26 cellular contexts compared by ENCODE assay signal in the genomic region with DNA sequence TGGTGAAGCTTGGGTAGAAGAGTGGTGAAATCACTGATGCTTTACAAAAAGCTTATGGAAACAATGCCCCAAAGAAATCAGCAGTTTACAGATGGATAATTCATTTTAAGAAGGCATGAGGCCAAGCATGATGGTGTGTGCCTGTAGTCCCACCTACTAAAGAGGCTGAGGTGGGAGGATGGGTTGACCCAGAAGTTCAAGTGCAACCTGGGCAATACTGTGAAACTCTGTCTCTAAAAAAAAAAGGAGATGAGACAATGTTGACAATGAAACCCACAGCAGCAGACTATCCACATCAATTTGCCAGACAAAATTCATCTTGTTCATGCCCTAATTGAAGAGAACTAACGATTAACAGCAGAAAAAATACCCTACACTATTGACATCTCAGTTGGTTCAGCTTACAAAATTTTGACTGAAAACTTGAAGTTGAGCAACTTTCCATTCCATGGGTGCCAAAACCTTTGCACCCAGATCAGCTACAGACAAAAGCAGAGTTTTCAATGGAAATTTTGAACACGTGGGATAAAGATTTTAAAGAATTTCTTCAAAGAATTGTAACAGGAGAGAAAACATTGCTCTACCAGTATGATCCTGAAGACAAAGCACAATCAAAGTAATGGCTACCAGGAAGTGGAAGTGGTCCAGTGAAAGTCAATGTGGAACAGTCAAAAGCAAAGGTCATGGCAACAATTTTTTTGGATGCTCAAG. TPM values are rescaled to one million over a fixed set of nuclear protein-coding genes. Genes with fewer than 3 reads are reported as not detected.
DNase-seq lines count a peak whose midpoint lies in the region; ATAC-seq lines count a peak whose summit lies in the region.
"Had no signal": no experiment of that assay in that cellular context is flagged by ENCODE, and none has a peak within 500 bp of the region (broad histone marks: within the 10 kb centered on the region; RNA-seq: fewer than 3 reads in every experiment).

No MANE protein-coding gene starts in this region.

- peaks cover 14% of the 10 kb centered on the region for H3K9me3 Mint-ChIP-seq in activated naive CD4-positive, alpha-beta T cell treated with anti-CD3 and anti-CD28 coated beads, Interleukin-2, amount 50 U/mL, for 24 hours
- peaks cover 8% of the 10 kb centered on the region for H3K9me3 Mint-ChIP-seq in activated T-helper 17 cell treated with anti-CD3 and anti-CD28 coated beads, Interleukin-2, amount 50 U/mL, for 72 hours
- H3K9me3 Mint-ChIP-seq in stimulated activated naive CD8-positive, alpha-beta T cell treated with anti-CD3 and anti-CD28 coated beads, Interleukin-15, amount 100 ng/mL, for 72 hours = no peaks in the 10 kb centered on the region

- H3K4me1 Mint-ChIP-seq in activated naive CD4-positive, alpha-beta T cell treated with anti-CD3 and anti-CD28 coated beads, Interleukin-2, amount 50 U/mL, for 24 hours = peaks cover 72% of the 10 kb centered on the region
- H3K4me1 Mint-ChIP-seq in activated T-helper 17 cell treated with anti-CD3 and anti-CD28 coated beads, Interleukin-2, amount 50 U/mL, for 72 hours = peaks cover 14% of the 10 kb centered on the region
- H3K4me1 Mint-ChIP-seq in stimulated activated naive CD8-positive, alpha-beta T cell treated with anti-CD3 and anti-CD28 coated beads, Interleukin-15, amount 100 ng/mL, for 72 hours = peaks cover 59% of the 10 kb centered on the region

- no peak overlapping the region for H3K4me3 Mint-ChIP-seq in activated naive CD4-positive, alpha-beta T cell treated with anti-CD3 and anti-CD28 coated beads, Interleukin-2, amount 50 U/mL, for 24 hours
- peak overlapping the region; percentile 42 for H3K4me3 Mint-ChIP-seq in activated T-helper 17 cell treated with anti-CD3 and anti-CD28 coated beads, Interleukin-2, amount 50 U/mL, for 72 hours
- peak overlapping the region; percentile 19 to 36 for H3K4me3 Mint-ChIP-seq in stimulated activated naive CD8-positive, alpha-beta T cell treated with anti-CD3 and anti-CD28 coated beads, Interleukin-15, amount 100 ng/mL, for 72 hours
- H3K4me3 Mint-ChIP-seq: HFFc6; memory B cell; stimulated activated naive B cell treated with anti-CD40 and anti-IgM and Interleukin-4, amounts not matched to agents 10 μg/mL and 1 μg/mL and 100 μg/mL, for 72 hours had no signal

- ATAC-seq in activated T-helper 17 cell treated with anti-CD3 and anti-CD28 coated beads, Interleukin-2, amount 50 U/mL, for 72 hours (replicated peaks) = peak; percentile 28
- peak; percentile 74 for ATAC-seq in left lobe of liver
- ATAC-seq in stimulated activated naive CD8-positive, alpha-beta T cell treated with anti-CD3 and anti-CD28 coated beads, Interleukin-15, amount 100 ng/mL, for 72 hours = peak; percentile 72
- ATAC-seq in HG03571 (IDR thresholded peaks at IDR 0.05; ENCODE audit: unreplicated experiment) = no peak
- no peak for ATAC-seq in HG02642 (IDR thresholded peaks at IDR 0.05; ENCODE audit: poor library complexity, unreplicated experiment)
- ATAC-seq: left cardiac atrium; PC-3; psoas muscle; Right ventricle myocardium inferior; stimulated activated naive B cell treated with anti-CD40 and anti-IgM and Interleukin-4, amounts not matched to agents 10 μg/mL and 1 μg/mL and 100 μg/mL, for 72 hours had no signal

- no peak for DNase-seq in activated naive CD4-positive, alpha-beta T cell (lab: John Stamatoyannopoulos, UW)
- no peak for DNase-seq in left lobe of liver (ENCODE audit: low spot score)
- DNase-seq in stimulated activated naive CD8-positive, alpha-beta T cell treated with anti-CD3 and anti-CD28 coated beads, Interleukin-15, amount 100 ng/mL, for 72 hours = no peak
- DNase-seq: activated CD4-positive, alpha-beta T cell treated with anti-CD3 and anti-CD28 coated beads, Interleukin-2, amount 50 U/mL, for 48 hours; activated naive CD4-positive, alpha-beta T cell treated with Interleukin-2 at 50 U/mL for 16 hours; caudate nucleus; GM23248; HFFc6; Karpas-422; left cardiac atrium; NCI-H1694 treated with DMSO at 0.1 percent for 48 hours; NCI-H2171 treated with DMSO at 0.1 percent for 48 hours; NCI-H510A treated with DMSO at 0.1 percent for 48 hours; PC-3; psoas muscle; stimulated activated CD4-positive, alpha-beta T cell treated with anti-CD3 and anti-CD28 coated beads, Interleukin-15, amount 100 ng/mL, for 24 hours; stimulated activated naive B cell treated with anti-CD40 and anti-IgM and Interleukin-4, amounts not matched to agents 10 μg/mL and 1 μg/mL and 100 μg/mL, for 72 hours; T-helper 9 cell; testis; WERI-Rb-1 had no signal

- peak overlapping the region; percentile 47 for H3K27ac Mint-ChIP-seq in activated naive CD4-positive, alpha-beta T cell treated with anti-CD3 and anti-CD28 coated beads, Interleukin-2, amount 50 U/mL, for 24 hours
- H3K27ac Mint-ChIP-seq in activated T-helper 17 cell treated with anti-CD3 and anti-CD28 coated beads, Interleukin-2, amount 50 U/mL, for 72 hours = peak overlapping the region; percentile 29
- peak overlapping the region; percentile 77 to 91 for H3K27ac Mint-ChIP-seq in stimulated activated naive CD8-positive, alpha-beta T cell treated with anti-CD3 and anti-CD28 coated beads, Interleukin-15, amount 100 ng/mL, for 72 hours
- H3K27ac Mint-ChIP-seq: HFFc6; memory B cell; stimulated activated naive B cell treated with anti-CD40 and anti-IgM and Interleukin-4, amounts not matched to agents 10 μg/mL and 1 μg/mL and 100 μg/mL, for 72 hours had no signal

- peaks cover 53% of the 10 kb centered on the region for H3K36me3 Mint-ChIP-seq in activated naive CD4-positive, alpha-beta T cell treated with anti-CD3 and anti-CD28 coated beads, Interleukin-2, amount 50 U/mL, for 24 hours
- peaks cover 35% of the 10 kb centered on the region for H3K36me3 Mint-ChIP-seq in activated T-helper 17 cell treated with anti-CD3 and anti-CD28 coated beads, Interleukin-2, amount 50 U/mL, for 72 hours (ENCODE audit: low read depth)

- no peaks in the 10 kb centered on the region for H3K27me3 Mint-ChIP-seq in activated naive CD4-positive, alpha-beta T cell treated with anti-CD3 and anti-CD28 coated beads, Interleukin-2, amount 50 U/mL, for 24 hours
- no peaks in the 10 kb centered on the region for H3K27me3 Mint-ChIP-seq in activated T-helper 17 cell treated with anti-CD3 and anti-CD28 coated beads, Interleukin-2, amount 50 U/mL, for 72 hours
- H3K27me3 Mint-ChIP-seq in stimulated activated naive CD8-positive, alpha-beta T cell treated with anti-CD3 and anti-CD28 coated beads, Interleukin-15, amount 100 ng/mL, for 72 hours = no peaks in the 10 kb centered on the region
- H3K27me3 Mint-ChIP-seq: memory B cell; stimulated activated naive B cell treated with anti-CD40 and anti-IgM and Interleukin-4, amounts not matched to agents 10 μg/mL and 1 μg/mL and 100 μg/mL, for 72 hours had no signal

RNA-seq across cellular contexts. Expression of gene BTG1, which starts 26.7 kb away (rescaled TPM):
- 100 to 1,000 TPM; 131 to 648 TPM for total RNA-seq in activated T-helper 17 cell treated with anti-CD3 and anti-CD28 coated beads, Interleukin-2, amount 50 U/mL, for 72 hours
- total RNA-seq in left lobe of liver = 55.0 TPM

Comparison
In these comparisons a context has a peak if more than half of its experiments do, and no peak if none do; other contexts are left out.
1. H3K27ac Mint-ChIP-seq: peak in every context shown above with its lines; median percentile 84 in stimulated activated naive CD8-positive, alpha-beta T cell treated with anti-CD3 and anti-CD28 coated beads, Interleukin-15, amount 100 ng/mL, for 72 hours; 47 in activated naive CD4-positive, alpha-beta T cell treated with anti-CD3 and anti-CD28 coated beads, Interleukin-2, amount 50 U/mL, for 24 hours; 29 in activated T-helper 17 cell treated with anti-CD3 and anti-CD28 coated beads, Interleukin-2, amount 50 U/mL, for 72 hours.
2. ATAC-seq: peak in activated T-helper 17 cell treated with anti-CD3 and anti-CD28 coated beads, Interleukin-2, amount 50 U/mL, for 72 hours (single experiment), left lobe of liver (single experiment) and stimulated activated naive CD8-positive, alpha-beta T cell treated with anti-CD3 and anti-CD28 coated beads, Interleukin-15, amount 100 ng/mL, for 72 hours (single experiment); none in HG03571 (single experiment) and HG02642 (single experiment).